Comparison of ENCODE assay signal across 12 cellular contexts in the genomic region with DNA sequence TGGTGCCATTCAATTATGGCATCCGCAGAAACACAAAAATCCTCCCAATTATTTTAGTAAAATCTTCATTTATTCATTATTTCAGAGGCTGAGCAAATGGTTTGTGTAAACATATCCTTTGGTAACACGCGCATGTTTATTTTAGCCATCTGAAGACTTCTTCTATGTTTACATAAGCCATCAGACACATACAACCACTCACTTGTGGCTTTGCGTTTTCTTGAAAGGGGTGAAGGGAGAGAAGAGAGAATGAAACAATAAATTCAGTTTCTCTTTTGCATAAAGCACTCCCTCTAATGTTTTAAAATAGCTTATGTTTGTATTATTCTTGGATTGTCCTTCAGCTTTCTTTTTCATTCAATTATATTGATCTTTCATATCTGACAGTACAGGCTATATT.
DNase-seq lines count a peak whose midpoint lies in the region; ATAC-seq, FAIRE-seq and TF ChIP-seq lines count a peak whose summit lies in the region.
"Had no signal": no experiment of that assay in that cellular context is flagged by ENCODE, and none has a peak within 500 bp of the region (broad histone marks: within the 10 kb centered on the region; RNA-seq: fewer than 3 reads in every experiment).

No MANE protein-coding gene starts in this region.

- no peak for TF ChIP-seq CTCF in left ventricle myocardium inferior (IDR thresholded peaks at IDR 0.05; ENCODE audit: borderline replicate concordance)
- no peak for TF ChIP-seq CTCF in bronchial epithelial cell (IDR thresholded peaks at IDR 0.05; ENCODE audit: insufficient read depth, low read length, severe bottlenecking)
- TF ChIP-seq CTCF in nephron (IDR thresholded peaks at IDR 0.05; ENCODE audit: unreplicated experiment in 3 of 3): no peak

- H3K27ac Mint-ChIP-seq in nephron: peak overlapping the region; percentile 98 to 100 (median 99)
- H3K27ac Mint-ChIP-seq in natural killer cell treated with Interleukin-12 subunit alpha and Interleukin-12 subunit beta and Interleukin-15 and Interleukin-18, amount 100 ng/mL, for 72 hours: no peak overlapping the region

- ATAC-seq in HG03469 (IDR thresholded peaks at IDR 0.05; ENCODE audit: unreplicated experiment): no peak
- no peak for ATAC-seq in natural killer cell treated with Interleukin-12 subunit alpha and Interleukin-12 subunit beta and Interleukin-15 and Interleukin-18, amount 100 ng/mL, for 72 hours

- H3K4me3 Mint-ChIP-seq in nephron: peak overlapping the region; percentile 53 to 69 (median 53)
- no peak overlapping the region for H3K4me3 Mint-ChIP-seq in natural killer cell treated with Interleukin-12 subunit alpha and Interleukin-12 subunit beta and Interleukin-15 and Interleukin-18, amount 100 ng/mL, for 72 hours

- peaks cover 20% of the 10 kb centered on the region for H3K36me3 Mint-ChIP-seq in nephron (ENCODE audit: low read depth)
- no peaks in the 10 kb centered on the region for H3K36me3 Mint-ChIP-seq in natural killer cell treated with Interleukin-12 subunit alpha and Interleukin-12 subunit beta and Interleukin-15 and Interleukin-18, amount 100 ng/mL, for 72 hours

- H3K27me3 Mint-ChIP-seq in nephron (ENCODE audit: low read depth): no peaks in the 10 kb centered on the region
- H3K27me3 Mint-ChIP-seq in natural killer cell treated with Interleukin-12 subunit alpha and Interleukin-12 subunit beta and Interleukin-15 and Interleukin-18, amount 100 ng/mL, for 72 hours: no peaks in the 10 kb centered on the region

- no peaks in the 10 kb centered on the region for H3K9me3 Mint-ChIP-seq in nephron
- H3K9me3 Mint-ChIP-seq in natural killer cell treated with Interleukin-12 subunit alpha and Interleukin-12 subunit beta and Interleukin-15 and Interleukin-18, amount 100 ng/mL, for 72 hours: no peaks in the 10 kb centered on the region

- H3K4me1 ChIP-seq in left ventricle myocardium inferior (peaks cover 87% of the 10 kb centered on the region), urinary bladder (ENCODE audit: insufficient read depth) (no peaks in the 10 kb centered on the region)

- intact Hi-C loops in left ventricle myocardium inferior (cut with micrococcal nuclease) (loop anchor here (10.0 kb wide), 2 partner anchors 203 to 217 kb away; a partner anchor contains a TSS), cardiac septum (cut with DNase I) (no loop called here)

- H3K4me3 ChIP-seq in left ventricle myocardium inferior: no peak overlapping the region
- no peak overlapping the region for H3K4me3 ChIP-seq in bronchial epithelial cell (ENCODE audit: low read depth, low read length)
- no peak overlapping the region for H3K4me3 ChIP-seq in urinary bladder (ENCODE audit: low read depth, low read length)

- WGBS in urinary bladder: 27% methylated on average over 4 of the region's 4 CpGs

- H3K4me1 Mint-ChIP-seq in nephron: peaks cover 82% of the 10 kb centered on the region
- H3K4me1 Mint-ChIP-seq in natural killer cell treated with Interleukin-12 subunit alpha and Interleukin-12 subunit beta and Interleukin-15 and Interleukin-18, amount 100 ng/mL, for 72 hours (ENCODE audit: low read depth in 2 of 2): no peaks in the 10 kb centered on the region

- FAIRE-seq in bronchial epithelial cell (lab: Jason Lieb, UNC): no peak

- H3K36me3 ChIP-seq in left ventricle myocardium inferior (no peaks in the 10 kb centered on the region), bronchial epithelial cell (ENCODE audit: control insufficient read depth, insufficient read depth, low read length) (no peaks in the 10 kb centered on the region), urinary bladder (ENCODE audit: insufficient read depth) (no peaks in the 10 kb centered on the region)
- H3K36me3 ChIP-seq: WERI-Rb-1 had no signal

- no peaks in the 10 kb centered on the region for H3K9me3 ChIP-seq in left ventricle myocardium inferior (replicated peaks)

- no peaks in the 10 kb centered on the region for H3K27me3 ChIP-seq in left ventricle myocardium inferior (ENCODE audit: low read depth)
- no peaks in the 10 kb centered on the region for H3K27me3 ChIP-seq in bronchial epithelial cell (ENCODE audit: control insufficient read depth, insufficient read depth, low read length)

- DNase-seq in left ventricle myocardium inferior (no peak), cardiac septum (ENCODE audit: low spot score) (no peak), bronchial epithelial cell (ENCODE audit: low read depth) (peak; percentile 39), NCI-H1417 treated with DMSO at 0.1 percent for 48 hours (lab: John Stamatoyannopoulos, UW) (no peak)
- no peak for DNase-seq in natural killer cell treated with Interleukin-12 subunit alpha and Interleukin-12 subunit beta and Interleukin-15 and Interleukin-18, amount 100 ng/mL, for 72 hours (ENCODE audit: low spot score)
- DNase-seq: activated naive CD4-positive, alpha-beta T cell treated with anti-CD3 and anti-CD28 coated beads, Interleukin-2, amount 50 U/mL, for 16 hours; HCEC 1CT; NCI-H1048; WERI-Rb-1 had no signal

- H3K27ac ChIP-seq in left ventricle myocardium inferior (replicated peaks) (peak overlapping the region; percentile 88), urinary bladder (ENCODE audit: low read depth) (peak overlapping the region; percentile 23)
- H3K27ac ChIP-seq: WERI-Rb-1 had no signal

Comparison
In these comparisons a context has a peak if more than half of its experiments do, and no peak if none do; other contexts are left out.
1. H3K27ac Mint-ChIP-seq: peak in nephron (3 of 3); none in natural killer cell treated with Interleukin-12 subunit alpha and Interleukin-12 subunit beta and Interleukin-15 and Interleukin-18, amount 100 ng/mL, for 72 hours (0 of 2).